8 cellular contexts compared by ENCODE assay signal in genomic region chr7:151520419-151521229, GRCh38. TPM values are rescaled to one million over a fixed set of nuclear protein-coding genes. Genes with fewer than 3 reads are reported as not detected.
A peak's percentile ranks its signal among the peaks of the same experiment; 100 is the strongest.
DNase-seq lines count a peak whose midpoint lies in the region; FAIRE-seq and TF ChIP-seq lines count a peak whose summit lies in the region.

No MANE protein-coding gene starts in this region.

- no peak for FAIRE-seq in GM12891 (lab: Jason Lieb, UNC)

- no peaks in the 10 kb centered on the region for H3K9me3 ChIP-seq in MG63
- H3K9me3 ChIP-seq in esophagus squamous epithelium, result no peaks in the 10 kb centered on the region
- H3K9me3 ChIP-seq in testis, result no peaks in the 10 kb centered on the region

- DNase-seq in MG63, result peak; percentile 69
- peak; percentile 63 to 68 for DNase-seq in activated T-cell treated with anti-CD3 and anti-CD28 coated beads, Interleukin-2, amount 50 U/mL, for 48 hours
- DNase-seq in esophagus squamous epithelium (lab: John Stamatoyannopoulos, UW), result no peak
- peak; percentile 9 for DNase-seq in nephron progenitor cell
- DNase-seq in testis, result peak; percentile 40
- no peak for DNase-seq in iPS-NIHi7 (ENCODE audit: extremely low spot score)
- DNase-seq in GM12891 (ENCODE audit: insufficient read length, low spot score), result no peak

- H3K4me3 ChIP-seq in GM12875 (ENCODE audit: low read depth, low read length), result peak overlapping the region; percentile 48
- peak overlapping the region; percentile 47 for H3K4me3 ChIP-seq in MG63
- H3K4me3 ChIP-seq in esophagus squamous epithelium, result peak overlapping the region; percentile 72 to 99 (median 96)
- peak overlapping the region; percentile 58 to 79 for H3K4me3 ChIP-seq in testis

- peaks cover 10% of the 10 kb centered on the region for H3K36me3 Mint-ChIP-seq in nephron progenitor cell (ENCODE audit: low read depth)

- peak overlapping the region; percentile 95 for H3K4me3 Mint-ChIP-seq in nephron progenitor cell

- TF ChIP-seq CTCF in GM12875 (IDR thresholded peaks at IDR 0.05; ENCODE audit: borderline replicate concordance, insufficient read depth, low read depth, low read length), result no peak
- no peak for TF ChIP-seq CTCF in esophagus squamous epithelium (IDR thresholded peaks at IDR 0.05)
- no peak for TF ChIP-seq CTCF in nephron progenitor cell (IDR thresholded peaks at IDR 0.05)
- no peak for TF ChIP-seq CTCF in testis (IDR thresholded peaks at IDR 0.05)

- peaks cover 8 to 42% (median 12%) of the 10 kb centered on the region in 3 donors for H3K4me1 ChIP-seq in esophagus squamous epithelium
- peaks cover 9% of the 10 kb centered on the region for H3K4me1 ChIP-seq in testis

- H3K27ac ChIP-seq in esophagus squamous epithelium (peak overlapping the region; percentile 93 to 100 (median 100)), testis (peak overlapping the region; percentile 96 to 99)

- peaks cover 26% of the 10 kb centered on the region for H3K4me1 Mint-ChIP-seq in nephron progenitor cell

- WGBS in esophagus squamous epithelium, 2 donors, result 13 to 60% methylated on average over 3 to 16 of the region's 53 CpGs
- 7 to 10% methylated on average over 24 to 52 of the region's 53 CpGs for WGBS in testis, 2 donors

- peak overlapping the region; percentile 57 for H3K27ac Mint-ChIP-seq in nephron progenitor cell

- peaks cover 8% of the 10 kb centered on the region for H3K27me3 Mint-ChIP-seq in nephron progenitor cell (ENCODE audit: low read depth, poor library complexity)

- H3K36me3 ChIP-seq in MG63 (no peaks in the 10 kb centered on the region), esophagus squamous epithelium (no peaks in the 10 kb centered on the region), testis (ENCODE audit: low read depth, missing control alignments) (no peaks in the 10 kb centered on the region)

- peaks cover 15% of the 10 kb centered on the region for H3K9me3 Mint-ChIP-seq in nephron progenitor cell

- H3K27me3 ChIP-seq in MG63 (no peaks in the 10 kb centered on the region), esophagus squamous epithelium (no peaks in the 10 kb centered on the region), testis (no peaks in the 10 kb centered on the region)

- TF ChIP-seq POLR2A in esophagus squamous epithelium (IDR thresholded peaks at IDR 0.05), result no peak
- no peak for TF ChIP-seq POLR2A in testis (IDR thresholded peaks at IDR 0.05)
- no peak for TF ChIP-seq POLR2A in GM12891 (IDR thresholded peaks at IDR 0.05; ENCODE audit: low read depth, low read length)

- intact Hi-C loops in esophagus squamous epithelium (cut with DNase I) (no loop called here), testis (cut with DNase I; ENCODE audit: low total_unique reads) (no loop called here)

TF ChIP-seq in GM12891, 5 proteins besides CTCF, POLR2A, EP300 and RAD21:
- TF ChIP-seq TAF1 (IDR thresholded peaks at IDR 0.05; ENCODE audit: low read depth, low read length), result no peak
- TF ChIP-seq SPI1 (IDR thresholded peaks at IDR 0.05; ENCODE audit: low read depth, low read length), result no peak
- TF ChIP-seq POU2F2 (IDR thresholded peaks at IDR 0.05; ENCODE audit: low read depth, low read length), result no peak
- no peak for TF ChIP-seq PAX5 (IDR thresholded peaks at IDR 0.05; ENCODE audit: insufficient read depth, low read length, severe bottlenecking)
- TF ChIP-seq POLR2AphosphoS5 (IDR thresholded peaks at IDR 0.05; ENCODE audit: low read depth, low read length), result no peak

RNA-seq across cellular contexts. Expression of gene RHEB, which starts 0.9 kb away (rescaled TPM):
- total RNA-seq in MG63 (2014; rRNA removed; shearing (Covaris generic); ENCODE audit: low replicate concordance), result 84.5 and 139 TPM in 2 replicates
- 10 to 100 TPM; 37.1 to 82.6 (median 54.4) TPM for total RNA-seq in esophagus squamous epithelium
- 10 to 100 TPM; 59.4 to 74.6 TPM for total RNA-seq in testis
- polyA plus RNA-seq in testis (ENCODE audit: insufficient read depth, low read depth, low replicate concordance), result 88.1 TPM
- polyA plus RNA-seq in GM12891 (2012; ENCODE audit: low read depth, missing spikeins), result 19.9 TPM

Comparison
In these comparisons a context has a peak if more than half of its experiments do, and no peak if none do; other contexts are left out.
1. DNase-seq: peak in MG63 (single experiment), activated T-cell treated with anti-CD3 and anti-CD28 coated beads, Interleukin-2, amount 50 U/mL, for 48 hours (2 of 2), nephron progenitor cell (single experiment) and testis (single experiment); none in esophagus squamous epithelium (single experiment), iPS-NIHi7 (single experiment) and GM12891 (single experiment).
2. Peak in every context shown above with its lines, with median percentiles within 50 percentile points of each other: H3K4me3 ChIP-seq.